In genomic region chr2:234050455-234051135, GRCh38 we compare ENCODE assay signal across 25 cellular contexts. TPM values are rescaled to one million over a fixed set of nuclear protein-coding genes. Genes with fewer than 3 reads are reported as not detected.
DNase-seq lines count a peak whose midpoint lies in the region; ATAC-seq, FAIRE-seq and TF ChIP-seq lines count a peak whose summit lies in the region.
"Had no signal": no experiment of that assay in that cellular context is flagged by ENCODE, and none has a peak within 500 bp of the region (broad histone marks: within the 10 kb centered on the region; RNA-seq: fewer than 3 reads in every experiment).

Gene SPP2, plus strand, starts transcription at chr2:234050702. Its CDS starts 85 bp downstream, at chr2:234050787.

- BruUV-seq in HepG2 (replicated peaks; lab: Mats Ljungman, UMichigan) = no TSS peak

- no peak for DNase-seq in HepG2 (ENCODE audit: low spot score)
- DNase-seq in bronchial epithelial cell (ENCODE audit: low read depth) = no peak
- peak in 2 of 3 donors; percentile 62 to 75 for DNase-seq in right lobe of liver
- no peak for DNase-seq in NCI-H2029 treated with DMSO at 0.1 percent for 48 hours (lab: John Stamatoyannopoulos, UW)
- no peak for DNase-seq in naive thymus-derived CD8-positive, alpha-beta T cell
- DNase-seq in HuH-7.5 (ENCODE audit: low spot score) = no peak
- DNase-seq: AML-193; C1 segment of cervical spinal cord; CD8-positive, alpha-beta T cell; DMS53; GF-D8; NCI-H1092; NCI-H1436; NCI-H187 treated with DMSO at 0.1 percent for 48 hours; NCI-H510A; NCI-H748 treated with DMSO at 0.1 percent for 48 hours; NK-92 treated with Interleukin-12 subunit alpha and Interleukin-12 subunit beta, amount 100 ng/mL, for 24 hours; Peyer's patch; SW 1271 had no signal

- H3K4me2 ChIP-seq in HepG2 (ENCODE audit: low read depth, low read length) = no peak within 1 kb of the TSS

- H3K9me3 Mint-ChIP-seq in naive thymus-derived CD8-positive, alpha-beta T cell = peaks cover 0 to 6% (median 0%) of the 10 kb centered on the region in 9 donors
- H3K9me3 Mint-ChIP-seq: CD8-positive, alpha-beta T cell had no signal

- no peak within 1 kb of the TSS for H3K4me3 Mint-ChIP-seq in naive thymus-derived CD8-positive, alpha-beta T cell
- H3K4me3 Mint-ChIP-seq: CD8-positive, alpha-beta T cell had no signal

- TF ChIP-seq RAD21 in liver (IDR thresholded peaks at IDR 0.05) (peak; percentile 30 to 42), HepG2 (CRISPR knock-in tag; IDR thresholded peaks at IDR 0.05) (no peak)

- CTCF ChIA-PET in HepG2 (lab: Yijun Ruan, JAX; ENCODE audit: low intra/inter-chr PET ratio, low total read pairs) = no interaction called here

- H3K4me3 ChIP-seq in liver (ENCODE audit: low read depth in 1 of 3, low read length in 3 of 3) (peak within 1 kb of the TSS; percentile 42 to 86 (median 74)), HepG2 (replicated peaks in 1 of 3; ENCODE audit: insufficient read depth in 1 of 3, low read depth in 2 of 3, low read length in 3 of 3) (no peak within 1 kb of the TSS), bronchial epithelial cell (ENCODE audit: low read depth, low read length) (no peak within 1 kb of the TSS), right lobe of liver (peak within 1 kb of the TSS; percentile 12 to 60 (median 48))
- H3K4me3 ChIP-seq: K562, Peyer's patch had no signal

- H3K79me2 ChIP-seq in HepG2 (ENCODE audit: insufficient read depth, low read length) = no peaks in the 10 kb centered on the region

- H3K4me1 ChIP-seq in liver (ENCODE audit: control insufficient read depth in 4 of 4, insufficient read depth in 4 of 4, low read length in 3 of 4) = peaks cover 0 to 27% (median 5%) of the 10 kb centered on the region in 4 donors
- no peaks in the 10 kb centered on the region for H3K4me1 ChIP-seq in HepG2 (ENCODE audit: insufficient read depth, low read length)
- peaks cover 0 to 19% (median 0%) of the 10 kb centered on the region in 4 donors for H3K4me1 ChIP-seq in right lobe of liver
- H3K4me1 ChIP-seq: Peyer's patch had no signal

- no peak for TF ChIP-seq EP300 in HepG2 (IDR thresholded peaks at IDR 0.05; ENCODE audit: low read depth in 2 of 2, low read length in 2 of 2)
- TF ChIP-seq EP300 in HepG2 (CRISPR knock-in tag; IDR thresholded peaks at IDR 0.05; ENCODE audit: borderline replicate concordance) = no peak

- H2AFZ ChIP-seq in HepG2 (ENCODE audit: low read length) = no peak within 1 kb of the TSS

- WGBS in liver = 35% methylated on average over 9 of the region's 9 CpGs
- WGBS in HepG2 (ENCODE audit: low lambda C conversion rate) = 56% methylated on average over 9 of the region's 9 CpGs
- WGBS in right lobe of liver (ENCODE audit: insufficient coverage, low coverage, low lambda C conversion rate, missing lambda C conversion rate) = 24% methylated on average over 8 of the region's 9 CpGs

- H3K27me3 Mint-ChIP-seq in naive thymus-derived CD8-positive, alpha-beta T cell = peaks cover 0 to 3% (median 0%) of the 10 kb centered on the region in 5 donors

- intact Hi-C loops in HepG2 (cut with micrococcal nuclease; ENCODE audit: unreplicated experiment) (no loop called here), right lobe of liver (cut with DNase I) (no loop called here)

- H3K27me3 ChIP-seq in liver (ENCODE audit: control insufficient read depth in 4 of 4, insufficient read depth in 4 of 4, low read length in 3 of 4) (no peaks in the 10 kb centered on the region), HepG2 (ENCODE audit: control insufficient read depth in 1 of 2, insufficient read depth in 2 of 2, low read length in 2 of 2) (no peaks in the 10 kb centered on the region; a peak in 1 of 5 replicates), bronchial epithelial cell (ENCODE audit: control insufficient read depth, insufficient read depth, low read length) (no peaks in the 10 kb centered on the region), right lobe of liver (no peaks in the 10 kb centered on the region)
- H3K27me3 ChIP-seq: Peyer's patch had no signal

- H3K27ac Mint-ChIP-seq in naive thymus-derived CD8-positive, alpha-beta T cell = peak within 1 kb of the TSS in 1 of 10 donors; percentile 8
- H3K27ac Mint-ChIP-seq: CD8-positive, alpha-beta T cell had no signal

- peaks cover 0 to 15% (median 9%) of the 10 kb centered on the region in 4 donors for H3K4me1 Mint-ChIP-seq in naive thymus-derived CD8-positive, alpha-beta T cell

- no peaks in the 10 kb centered on the region for H4K20me1 ChIP-seq in HepG2 (ENCODE audit: insufficient read depth, low read length)

- H3K36me3 ChIP-seq in liver (ENCODE audit: control insufficient read depth in 4 of 4, insufficient read depth in 3 of 4, low read depth in 1 of 4, low read length in 3 of 4) (peaks cover 0 to 2% (median 0%) of the 10 kb centered on the region in 4 donors), HepG2 (replicated peaks in 1 of 2; ENCODE audit: control insufficient read depth in 1 of 2, insufficient read depth in 2 of 2, low read length in 2 of 2) (no peaks in the 10 kb centered on the region), bronchial epithelial cell (ENCODE audit: control insufficient read depth, insufficient read depth, low read length) (no peaks in the 10 kb centered on the region), right lobe of liver (no peaks in the 10 kb centered on the region)
- H3K36me3 ChIP-seq: Peyer's patch had no signal

- peak within 1 kb of the TSS; percentile 35 to 67 for H3K27ac ChIP-seq in liver (ENCODE audit: low read depth in 1 of 2, low read length in 2 of 2)
- no peak within 1 kb of the TSS for H3K27ac ChIP-seq in HepG2 (ENCODE audit: extremely low read length, insufficient read depth, low read length)
- H3K27ac ChIP-seq in right lobe of liver = peak within 1 kb of the TSS in 2 of 3 donors; percentile 54 to 75
- H3K27ac ChIP-seq: Peyer's patch had no signal

- ATAC-seq in HepG2 (no peak), right lobe of liver (peak; percentile 70 to 83 (median 82))
- no peak for ATAC-seq in naive thymus-derived CD8-positive, alpha-beta T cell
- ATAC-seq: CD8-positive, alpha-beta T cell; K562; Right ventricle myocardium inferior had no signal

- peaks cover 0 to 1% (median 0%) of the 10 kb centered on the region in 3 donors for H3K36me3 Mint-ChIP-seq in naive thymus-derived CD8-positive, alpha-beta T cell
- H3K36me3 Mint-ChIP-seq: CD8-positive, alpha-beta T cell had no signal

- POLR2A ChIA-PET in HepG2 (lab: Yijun Ruan, JAX) = no interaction called here
- POLR2A ChIA-PET in naive thymus-derived CD8-positive, alpha-beta T cell (lab: Charles Lee) = no interaction called here

- TF ChIP-seq CTCF in liver (IDR thresholded peaks at IDR 0.05; ENCODE audit: low read depth, low read length, missing input control) = no peak
- TF ChIP-seq CTCF in HepG2 (CRISPR knock-in tag; IDR thresholded peaks at IDR 0.05) = no peak
- TF ChIP-seq CTCF in bronchial epithelial cell (IDR thresholded peaks at IDR 0.05; ENCODE audit: insufficient read depth, low read length, severe bottlenecking) = no peak
- no peak for TF ChIP-seq CTCF in right lobe of liver (IDR thresholded peaks at IDR 0.05)

- H3K9ac ChIP-seq in liver (ENCODE audit: low read depth in 1 of 2, low read length in 2 of 2) = peak within 1 kb of the TSS; percentile 64 to 97
- H3K9ac ChIP-seq in HepG2 (ENCODE audit: insufficient read depth, low read depth, low read length) = no peak within 1 kb of the TSS

- in situ Hi-C loops in HepG2 (cut with HindIII; ENCODE audit: extremely low pct_ligation_motif_present, low pct_unique_long_range_greater_than_20kb) = no loop called here

- FAIRE-seq in HepG2 (lab: Jason Lieb, UNC) = no peak
- peak; percentile 23 for FAIRE-seq in bronchial epithelial cell (lab: Jason Lieb, UNC)
- FAIRE-seq: K562 had no signal

- H3K9me3 ChIP-seq in liver (ENCODE audit: control insufficient read depth in 4 of 4, low read length in 3 of 4) (no peaks in the 10 kb centered on the region), HepG2 (ENCODE audit: low read length) (no peaks in the 10 kb centered on the region), right lobe of liver (no peaks in the 10 kb centered on the region)
- H3K9me3 ChIP-seq: Peyer's patch had no signal

- no peak for TF ChIP-seq POLR2A in HepG2 (IDR thresholded peaks at IDR 0.05; ENCODE audit: insufficient read depth in 1 of 2, low read depth in 2 of 2, low read length in 2 of 2)
- TF ChIP-seq POLR2A in right lobe of liver (IDR thresholded peaks at IDR 0.05) = no peak

TF ChIP-seq in liver, 16 proteins besides CTCF, POLR2A, EP300 and RAD21 (continues in another document):
- TF ChIP-seq SP1 (IDR thresholded peaks at IDR 0.05) = peak; percentile 76
- no peak for TF ChIP-seq GABPA (IDR thresholded peaks at IDR 0.05 in 1 of 2, conservative IDR thresholded peaks at IDR 0.05 in 1 of 2)

TF ChIP-seq in HepG2, 621 proteins besides CTCF, POLR2A, EP300 and RAD21 (continues in another document):
- TF ChIP-seq TOPORS (CRISPR knock-in tag; IDR thresholded peaks at IDR 0.05) = no peak

RNA-seq across cellular contexts. Expression of gene SPP2, which starts in this region (rescaled TPM):
- total RNA-seq in liver (100 to 1,000 TPM in 1 of 2 donors, 10 to 100 TPM in 1; 76.7 to 208 TPM), HepG2 (2016; rRNA removed; fragmentation: Illumina TruSeq; extraction: Trizol) (not detected in 2 replicates), bronchial epithelial cell (not detected in 2 replicates), right lobe of liver (100 to 1,000 TPM in 2 of 6 experiments, 10 to 100 TPM in 4; 31.9 to 177 (median 70.2) TPM)
- polyA plus RNA-seq in liver (100 to 1,000 TPM in 1 of 2 donors, 10 to 100 TPM in 1; 86.8 to 584 TPM), HepG2 (2011; rRNA removed) (not detected in 2 replicates)
- total RNA-seq in HepG2 (2016; cell fraction: cytosol; rRNA removed; fragmentation: Illumina TruSeq; extraction: Trizol; ENCODE audit: low read depth) = not detected in 2 replicates
- not detected in 2 replicates for total RNA-seq in HepG2 (2016; cell fraction: insoluble cytoplasmic fraction; rRNA removed; fragmentation: Illumina TruSeq; extraction: Trizol)
- not detected in 2 replicates for total RNA-seq in HepG2 (2016; cell fraction: membrane; rRNA removed; fragmentation: Illumina TruSeq; extraction: Trizol)
- total RNA-seq in HepG2 (2016; cell fraction: nucleus; rRNA removed; fragmentation: Illumina TruSeq; extraction: Trizol) = not detected in 2 replicates
- not detected in 2 replicates for polyA plus RNA-seq in HepG2 (2011; cell fraction: cytosol; rRNA removed)
- not detected in 2 replicates for polyA plus RNA-seq in HepG2 (2011; cell fraction: nucleus; rRNA removed)
- not detected in 2 replicates for polyA plus RNA-seq in HepG2 (2012)
- polyA plus RNA-seq in HepG2 (2016; cell fraction: cytosol; fragmentation: Illumina TruSeq; extraction: Trizol; ENCODE audit: low read depth) = not detected in 2 replicates
- polyA plus RNA-seq in HepG2 (2016; cell fraction: insoluble cytoplasmic fraction; fragmentation: Illumina TruSeq; extraction: Trizol; ENCODE audit: low read depth) = not detected in 2 replicates
- not detected in 2 replicates for polyA plus RNA-seq in HepG2 (2016; cell fraction: membrane; fragmentation: Illumina TruSeq; extraction: Trizol; ENCODE audit: low read depth)
- polyA plus RNA-seq in HepG2 (2016; cell fraction: nucleus; fragmentation: Illumina TruSeq; extraction: Trizol; ENCODE audit: insufficient read depth, low read depth) = not detected in 2 replicates
- polyA minus RNA-seq in HepG2 (2011; rRNA and poly(A)+ RNA removed; ENCODE audit: low replicate concordance) = not detected in 2 replicates
- polyA minus RNA-seq in HepG2 (2011; cell fraction: cytosol; rRNA and poly(A)+ RNA removed) = not detected in 2 replicates
- polyA minus RNA-seq in HepG2 (2011; cell fraction: nucleus; rRNA and poly(A)+ RNA removed) = not detected in 2 replicates
- total RNA-seq in naive thymus-derived CD8-positive, alpha-beta T cell = not detected
- polyA plus RNA-seq in naive thymus-derived CD8-positive, alpha-beta T cell = not detected
- total RNA-seq: A172; CD8-positive, alpha-beta T cell; K562; Peyer's patch; Right ventricle myocardium inferior; SK-MEL-5 had no signal
- polyA plus RNA-seq: AG04450, K562 had no signal

Comparison
In these comparisons a context has a peak if more than half of its experiments do, and no peak if none do; other contexts are left out.
1. RNA of gene SPP2 (total RNA-seq): 76.7 to 208 TPM in liver and 31.9 to 177 TPM in right lobe of liver; not detected in HepG2, not detected in bronchial epithelial cell and not detected in naive thymus-derived CD8-positive, alpha-beta T cell; every median in the first group is over 10 times any median in the second.
2. RNA of gene SPP2 (polyA plus RNA-seq): 86.8 to 584 TPM in liver; not detected in HepG2 and not detected in naive thymus-derived CD8-positive, alpha-beta T cell; every median in the first group is over 10 times any median in the second.
3. H3K4me3 ChIP-seq: peak in liver (3 of 3) and right lobe of liver (3 of 3); none in HepG2 (0 of 3) and bronchial epithelial cell (single experiment).
4. ATAC-seq: peak in right lobe of liver (4 of 4); none in HepG2 (single experiment) and naive thymus-derived CD8-positive, alpha-beta T cell (0 of 2).
5. DNase-seq: peak in right lobe of liver (2 of 3); none in HepG2 (single experiment), bronchial epithelial cell (single experiment), NCI-H2029 treated with DMSO at 0.1 percent for 48 hours (single experiment), naive thymus-derived CD8-positive, alpha-beta T cell (0 of 10) and HuH-7.5 (single experiment).